In the genomic region with DNA sequence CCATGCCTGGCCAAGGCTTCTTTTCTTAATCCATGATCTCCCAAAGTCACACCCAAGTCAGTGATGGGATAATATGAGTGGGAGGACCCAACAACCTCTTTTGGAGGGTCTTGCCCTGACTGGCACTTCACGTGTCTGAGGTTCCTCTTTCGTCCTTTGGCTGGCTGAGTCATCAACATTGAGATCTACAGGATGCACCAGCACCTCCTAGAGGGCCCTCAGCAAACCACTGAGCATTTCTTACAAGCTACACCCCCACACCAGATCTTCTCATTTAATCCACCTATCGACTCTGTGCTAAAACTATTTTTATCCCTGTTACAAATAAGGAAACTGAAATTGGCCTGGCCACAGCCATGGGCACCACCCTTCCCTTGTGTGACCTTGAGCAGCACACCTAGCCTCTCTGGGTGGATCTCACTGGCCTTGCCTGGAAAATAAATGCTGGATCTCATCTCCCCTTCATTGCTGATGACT, we compare ENCODE assay signal across 8 cellular contexts.
DNase-seq lines count a peak whose midpoint lies in the region; ATAC-seq and TF ChIP-seq lines count a peak whose summit lies in the region.

No MANE protein-coding gene starts in this region.

- POLR2A ChIA-PET in CD8-positive, alpha-beta memory T cell (lab: Charles Lee): interaction anchor here (0.7 to 1.4 kb wide), 3 partner anchors 21 to 232 kb away, joined by 3 to 4 read pairs (median 3); no protein-coding TSS in a partner anchor
- POLR2A ChIA-PET in WTC11 (lab: Charles Lee): interaction anchor here (0.5 kb wide), 1 partner anchor 149 kb away, joined by 3 read pairs; no protein-coding TSS in a partner anchor

- CTCF ChIA-PET in CD8-positive, alpha-beta memory T cell (lab: Charles Lee): interaction anchor here (0.5 to 2.6 kb wide), 32 partner anchors 10 to 597 kb away, joined by 3 to 44 read pairs (median 4); partner anchors contain the start of gene FLI1
- CTCF ChIA-PET in WTC11 (lab: Charles Lee): interaction anchor here (0.6 to 2.5 kb wide), 33 partner anchors 10 to 423 kb away, joined by 3 to 22 read pairs (median 4); partner anchors contain the start of gene FLI1

- peak; percentile 58 for TF ChIP-seq CTCF in GM20000 (IDR thresholded peaks at IDR 0.05; ENCODE audit: extremely low read depth, missing control alignments)
- no peak for TF ChIP-seq CTCF in WTC11 (IDR thresholded peaks at IDR 0.05)
- peak; percentile 45 for TF ChIP-seq CTCF in chondrocyte (IDR thresholded peaks at IDR 0.05)

- H3K4me3 ChIP-seq in CD8-positive, alpha-beta memory T cell (ENCODE audit: low read length): no peak overlapping the region

- H3K27me3 Mint-ChIP-seq in CD8-positive, alpha-beta memory T cell: peaks cover 0 to 2% of the 10 kb centered on the region in 2 donors
- peaks cover 3% of the 10 kb centered on the region for H3K27me3 Mint-ChIP-seq in WTC11 (ENCODE audit: low read depth)
- no peaks in the 10 kb centered on the region for H3K27me3 Mint-ChIP-seq in chondrocyte (ENCODE audit: low read depth)

- no peak overlapping the region for H3K27ac ChIP-seq in CD8-positive, alpha-beta memory T cell (ENCODE audit: low read depth, low read length)

- peaks cover 50% of the 10 kb centered on the region for H3K36me3 ChIP-seq in CD8-positive, alpha-beta memory T cell (ENCODE audit: insufficient read depth, low read length)

- H3K9me3 Mint-ChIP-seq in CD8-positive, alpha-beta memory T cell: no peaks in the 10 kb centered on the region
- H3K9me3 Mint-ChIP-seq in WTC11 (peaks cover 3% of the 10 kb centered on the region; the same call in 1 of the 2 replicates), chondrocyte (ENCODE audit: low read depth) (peaks cover 3% of the 10 kb centered on the region)

- ATAC-seq in HG03520 (IDR thresholded peaks at IDR 0.05; ENCODE audit: unreplicated experiment) (peak; percentile 87), WTC11 (peak; percentile 76)

- peak overlapping the region; percentile 76 to 99 (median 90) for H3K27ac Mint-ChIP-seq in CD8-positive, alpha-beta memory T cell
- H3K27ac Mint-ChIP-seq in WTC11: no peak overlapping the region
- H3K27ac Mint-ChIP-seq in chondrocyte (ENCODE audit: unreplicated experiment): no peak overlapping the region

- peak; percentile 44 to 83 (median 67) for DNase-seq in CD8-positive, alpha-beta memory T cell
- DNase-seq in GM20000 (ENCODE audit: low spot score) (peak; percentile 86), WTC11 (ENCODE audit: low spot score) (peak; percentile 36), chondrocyte (ENCODE audit: low spot score) (no peak), renal cortical epithelial cell (ENCODE audit: low read depth) (peak; percentile 11), DMS79 treated with DMSO at 0.1 percent for 48 hours (lab: John Stamatoyannopoulos, UW) (no peak), SHP77 treated with DMSO at 0.1 percent for 48 hours (lab: John Stamatoyannopoulos, UW) (no peak)

- peaks cover 79 to 93% (median 86%) of the 10 kb centered on the region in 3 donors for H3K4me1 Mint-ChIP-seq in CD8-positive, alpha-beta memory T cell
- peaks cover 26% of the 10 kb centered on the region for H3K4me1 Mint-ChIP-seq in WTC11
- peaks cover 26% of the 10 kb centered on the region for H3K4me1 Mint-ChIP-seq in chondrocyte (ENCODE audit: low read depth)

- peaks cover 66% of the 10 kb centered on the region for H3K4me1 ChIP-seq in CD8-positive, alpha-beta memory T cell (ENCODE audit: insufficient read depth, low read length)

- H3K27me3 ChIP-seq in CD8-positive, alpha-beta memory T cell (ENCODE audit: insufficient read depth, low read length, poor library complexity, severe bottlenecking): no peaks in the 10 kb centered on the region

- H3K4me3 Mint-ChIP-seq in CD8-positive, alpha-beta memory T cell: peak overlapping the region in 6 of 7 donors; percentile 36 to 65 (median 47)
- H3K4me3 Mint-ChIP-seq in WTC11: no peak overlapping the region
- no peak overlapping the region for H3K4me3 Mint-ChIP-seq in chondrocyte (ENCODE audit: unreplicated experiment)

- H3K9me3 ChIP-seq in CD8-positive, alpha-beta memory T cell (ENCODE audit: low read length): no peaks in the 10 kb centered on the region

- peaks cover 7 to 78% (median 20%) of the 10 kb centered on the region in 3 donors for H3K36me3 Mint-ChIP-seq in CD8-positive, alpha-beta memory T cell
- H3K36me3 Mint-ChIP-seq in WTC11 (no peaks in the 10 kb centered on the region), chondrocyte (ENCODE audit: low read depth) (peaks cover 2% of the 10 kb centered on the region)

TF ChIP-seq in WTC11, 78 proteins besides CTCF, POLR2A, EP300 and RAD21:
- TF ChIP-seq USF2 (CRISPR knock-in tag; IDR thresholded peaks at IDR 0.05): no peak
- TF ChIP-seq, protein P1, sequence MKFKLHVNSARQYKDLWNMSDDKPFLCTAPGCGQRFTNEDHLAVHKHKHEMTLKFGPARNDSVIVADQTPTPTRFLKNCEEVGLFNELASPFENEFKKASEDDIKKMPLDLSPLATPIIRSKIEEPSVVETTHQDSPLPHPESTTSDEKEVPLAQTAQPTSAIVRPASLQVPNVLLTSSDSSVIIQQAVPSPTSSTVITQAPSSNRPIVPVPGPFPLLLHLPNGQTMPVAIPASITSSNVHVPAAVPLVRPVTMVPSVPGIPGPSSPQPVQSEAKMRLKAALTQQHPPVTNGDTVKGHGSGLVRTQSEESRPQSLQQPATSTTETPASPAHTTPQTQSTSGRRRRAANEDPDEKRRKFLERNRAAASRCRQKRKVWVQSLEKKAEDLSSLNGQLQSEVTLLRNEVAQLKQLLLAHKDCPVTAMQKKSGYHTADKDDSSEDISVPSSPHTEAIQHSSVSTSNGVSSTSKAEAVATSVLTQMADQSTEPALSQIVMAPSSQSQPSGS (CRISPR knock-in tag; IDR thresholded peaks at IDR 0.05; ENCODE audit: borderline replicate concordance, low read depth): no peak
- no peak for TF ChIP-seq FOXJ3 (CRISPR knock-in tag; IDR thresholded peaks at IDR 0.05; ENCODE audit: borderline replicate concordance)
- TF ChIP-seq SMAD4 (CRISPR knock-in tag; IDR thresholded peaks at IDR 0.05): no peak
- no peak for TF ChIP-seq ZNF416 (CRISPR knock-in tag; IDR thresholded peaks at IDR 0.05)
- no peak for TF ChIP-seq ZNF232 (CRISPR knock-in tag; IDR thresholded peaks at IDR 0.05)
- TF ChIP-seq HMGA2 (CRISPR knock-in tag; IDR thresholded peaks at IDR 0.05): no peak
- no peak for TF ChIP-seq SMAD3 (CRISPR knock-in tag; IDR thresholded peaks at IDR 0.05; ENCODE audit: borderline replicate concordance)
- TF ChIP-seq AFF4 (CRISPR knock-in tag; IDR thresholded peaks at IDR 0.05; ENCODE audit: borderline replicate concordance): no peak
- TF ChIP-seq IRF1 (CRISPR knock-in tag; IDR thresholded peaks at IDR 0.05): no peak
- no peak for TF ChIP-seq NFYB (CRISPR knock-in tag; conservative IDR thresholded peaks at IDR 0.05; ENCODE audit: low read depth)
TF ChIP-seq in WTC11: peak in this region for 0.

Comparison
In these comparisons a context has a peak if more than half of its experiments do, and no peak if none do; other contexts are left out.
1. DNase-seq: peak in CD8-positive, alpha-beta memory T cell (5 of 5), GM20000 (single experiment), WTC11 (single experiment) and renal cortical epithelial cell (single experiment); none in chondrocyte (single experiment), DMS79 treated with DMSO at 0.1 percent for 48 hours (single experiment) and SHP77 treated with DMSO at 0.1 percent for 48 hours (single experiment).
2. H3K27ac Mint-ChIP-seq: peak in CD8-positive, alpha-beta memory T cell (8 of 8); none in WTC11 (single experiment) and chondrocyte (single experiment).
3. H3K4me3 Mint-ChIP-seq: peak in CD8-positive, alpha-beta memory T cell (6 of 7); none in WTC11 (single experiment) and chondrocyte (single experiment).